ENCODE assay signal across 10 cellular contexts in genomic region chr9:105690742-105691141, GRCh38. TPM values are rescaled to one million over a fixed set of nuclear protein-coding genes. Genes with fewer than 3 reads are reported as not detected.
DNase-seq lines count a peak whose midpoint lies in the region; ATAC-seq and TF ChIP-seq lines count a peak whose summit lies in the region.
"Had no signal": no experiment of that assay in that cellular context is flagged by ENCODE, and none has a peak within 500 bp of the region (broad histone marks: within the 10 kb centered on the region; RNA-seq: fewer than 3 reads in every experiment).

No MANE protein-coding gene starts in this region.

- peaks cover 9% of the 10 kb centered on the region for H3K36me3 Mint-ChIP-seq in CD4-positive, alpha-beta T cell (ENCODE audit: low read depth)
- H3K36me3 Mint-ChIP-seq: stimulated activated memory B cell treated with anti-CD40 and anti-IgM and Interleukin-4, amounts not matched to agents 10 μg/mL and 1 μg/mL and 100 μg/mL, for 72 hours had no signal

- H3K27me3 ChIP-seq in CD4-positive, alpha-beta T cell (ENCODE audit: control insufficient read depth, insufficient read depth, low read length), result peaks cover 30% of the 10 kb centered on the region
- H3K27me3 ChIP-seq in right lobe of liver (no peaks in the 10 kb centered on the region), sigmoid colon (peaks cover 2 to 32% (median 5%) of the 10 kb centered on the region in 3 donors), tibial artery (peaks cover 0 to 26% of the 10 kb centered on the region in 2 donors)

- POLR2A ChIA-PET in CD4-positive, alpha-beta T cell (lab: Charles Lee), result no interaction called here

- peaks cover 0 to 6% (median 2%) of the 10 kb centered on the region in 4 donors for H3K4me1 ChIP-seq in right lobe of liver
- peaks cover 0 to 13% (median 10%) of the 10 kb centered on the region in 4 donors for H3K4me1 ChIP-seq in sigmoid colon
- H3K4me1 ChIP-seq in tibial artery, result peaks cover 0 to 9% (median 6%) of the 10 kb centered on the region in 4 donors

- H3K27ac Mint-ChIP-seq in CD4-positive, alpha-beta T cell, result no peak overlapping the region
- H3K27ac Mint-ChIP-seq: stimulated activated memory B cell treated with anti-CD40 and anti-IgM and Interleukin-4, amounts not matched to agents 10 μg/mL and 1 μg/mL and 100 μg/mL, for 72 hours had no signal

- H3K4me3 ChIP-seq in HFF-Myc (replicated peaks; ENCODE audit: low read depth, low read length), result no peak overlapping the region
- H3K4me3 ChIP-seq in astrocyte of the spinal cord (ENCODE audit: low read depth, low read length), result no peak overlapping the region
- no peak overlapping the region for H3K4me3 ChIP-seq in right lobe of liver
- H3K4me3 ChIP-seq in sigmoid colon, result no peak overlapping the region
- H3K4me3 ChIP-seq in tibial artery, result no peak overlapping the region

- in situ Hi-C loops in astrocyte of the spinal cord (cut with HindIII; ENCODE audit: low sequenced_read_pairs), result no loop called here

- intact Hi-C loops in CD4-positive, alpha-beta T cell (cut with DNase I, micrococcal nuclease), result loop anchor here (5.0 to 10.0 kb wide), 4 partner anchors 243 to 1596 kb away; partner anchors contain the start of genes NIPSNAP3A (in 2 of the 2), FSD1L (in 1 of the 2), SLC44A1 (in 1 of the 2) and SMC2 (in 1 of the 2)
- intact Hi-C loops in right lobe of liver (cut with DNase I) (no loop called here), sigmoid colon (cut with DNase I) (no loop called here), tibial artery (cut with DNase I; ENCODE audit: low total_unique reads) (no loop called here)

- no peak for TF ChIP-seq EP300 in sigmoid colon (IDR thresholded peaks at IDR 0.05)

- no peak for TF ChIP-seq CTCF in CD4-positive, alpha-beta T cell (IDR thresholded peaks at IDR 0.05)
- TF ChIP-seq CTCF in HFF-Myc (IDR thresholded peaks at IDR 0.05; ENCODE audit: low read depth, low read length, missing control alignments) (peak; percentile 36), astrocyte of the spinal cord (IDR thresholded peaks at IDR 0.05; ENCODE audit: low read depth, low read length) (peak; percentile 59), right lobe of liver (IDR thresholded peaks at IDR 0.05) (peak; percentile 53 to 61 (median 58)), sigmoid colon (IDR thresholded peaks at IDR 0.05) (no peak), tibial artery (IDR thresholded peaks at IDR 0.05) (peak in 1 of 2 experiments; percentile 34)

- DNase-seq in CD4-positive, alpha-beta T cell, result no peak
- DNase-seq in HFF-Myc (ENCODE audit: extremely low read depth, low read depth), result no peak
- no peak for DNase-seq in astrocyte of the spinal cord (ENCODE audit: low read depth, low spot score)
- no peak for DNase-seq in right lobe of liver
- DNase-seq in RPMI8226, result no peak
- no peak for DNase-seq in sigmoid colon
- no peak for DNase-seq in tibial artery

- ATAC-seq in CD4-positive, alpha-beta T cell (ENCODE audit: poor library complexity), result no peak
- ATAC-seq in right lobe of liver (peak in 1 of 4 donors; percentile 12), GM19467 (IDR thresholded peaks at IDR 0.05; ENCODE audit: unreplicated experiment) (no peak)
- ATAC-seq: stimulated activated memory B cell treated with anti-CD40 and anti-IgM and Interleukin-4, amounts not matched to agents 10 μg/mL and 1 μg/mL and 100 μg/mL, for 72 hours had no signal

- H3K36me3 ChIP-seq in right lobe of liver (no peaks in the 10 kb centered on the region), sigmoid colon (no peaks in the 10 kb centered on the region), tibial artery (no peaks in the 10 kb centered on the region)

- TF ChIP-seq POLR2A in right lobe of liver (IDR thresholded peaks at IDR 0.05), result no peak
- TF ChIP-seq POLR2A in sigmoid colon (IDR thresholded peaks at IDR 0.05), result no peak

- CTCF ChIA-PET in CD4-positive, alpha-beta T cell (lab: Charles Lee), result no interaction called here

- peak overlapping the region; percentile 32 for H3K4me3 Mint-ChIP-seq in CD4-positive, alpha-beta T cell
- H3K4me3 Mint-ChIP-seq: stimulated activated memory B cell treated with anti-CD40 and anti-IgM and Interleukin-4, amounts not matched to agents 10 μg/mL and 1 μg/mL and 100 μg/mL, for 72 hours had no signal

- WGBS in right lobe of liver (ENCODE audit: insufficient coverage, low coverage, low lambda C conversion rate, missing lambda C conversion rate), result 16% methylated on average over 2 of the region's 2 CpGs
- WGBS in sigmoid colon, 2 donors, result 14 to 40% methylated on average over 2 of the region's 2 CpGs

- H3K9me3 Mint-ChIP-seq in CD4-positive, alpha-beta T cell, result no peaks in the 10 kb centered on the region
- H3K9me3 Mint-ChIP-seq: stimulated activated memory B cell treated with anti-CD40 and anti-IgM and Interleukin-4, amounts not matched to agents 10 μg/mL and 1 μg/mL and 100 μg/mL, for 72 hours had no signal

- H3K9me3 ChIP-seq in CD4-positive, alpha-beta T cell (ENCODE audit: control insufficient read depth, low read length), result no peaks in the 10 kb centered on the region
- H3K9me3 ChIP-seq in right lobe of liver (no peaks in the 10 kb centered on the region), sigmoid colon (no peaks in the 10 kb centered on the region), tibial artery (no peaks in the 10 kb centered on the region)

- H3K27ac ChIP-seq in CD4-positive, alpha-beta T cell (ENCODE audit: low read depth, low read length), result no peak overlapping the region
- H3K27ac ChIP-seq in right lobe of liver (no peak overlapping the region), sigmoid colon (no peak overlapping the region), tibial artery (no peak overlapping the region)

- peaks cover 45% of the 10 kb centered on the region for H3K27me3 Mint-ChIP-seq in CD4-positive, alpha-beta T cell

- peaks cover 19% of the 10 kb centered on the region for H3K4me1 Mint-ChIP-seq in CD4-positive, alpha-beta T cell (ENCODE audit: low read depth)

RNA-seq across cellular contexts. Expression of gene TMEM38B, which starts 3.6 kb away (rescaled TPM):
- 10 to 100 TPM; 12.9 to 13.9 TPM for total RNA-seq in CD4-positive, alpha-beta T cell
- total RNA-seq in right lobe of liver (10 to 100 TPM in 5 of 6 experiments, 1 to 10 TPM in 1; 9.5 to 16.9 (median 11.9) TPM), sigmoid colon (10 to 100 TPM in 2 of 4 donors, 1 to 10 TPM in 2; 6.4 to 17.3 (median 9.8) TPM)
- 10 to 100 TPM in 1 of 3 donors, 1 to 10 TPM in 2; 5.1 to 12.0 (median 7.7) TPM for polyA plus RNA-seq in sigmoid colon

RNA-seq across cellular contexts. Expression of gene TAL2, which starts 28.5 kb away (rescaled TPM):
- total RNA-seq in CD4-positive, alpha-beta T cell, result not detected
- under 1 TPM in 2 of 6 experiments, not detected in 4; 0.49 to 0.56 TPM for total RNA-seq in right lobe of liver
- total RNA-seq in sigmoid colon, result not detected
- not detected for polyA plus RNA-seq in sigmoid colon
- total RNA-seq: glomerular endothelial cell had no signal

Comparison
In these comparisons a context has a peak if more than half of its experiments do, and no peak if none do; other contexts are left out.
1. CTCF ChIP-seq: peak in HFF-Myc (single experiment), astrocyte of the spinal cord (single experiment) and right lobe of liver (4 of 4); none in CD4-positive, alpha-beta T cell (single experiment) and sigmoid colon (0 of 4).
2. intact Hi-C loops: an anchor here in CD4-positive, alpha-beta T cell (5.0 to 10.0 kb wide); none called in right lobe of liver, sigmoid colon and tibial artery.